ENCODE assay signal across 8 cellular contexts in genomic region chr6:30169658-30170614, GRCh38. TPM values are rescaled to one million over a fixed set of nuclear protein-coding genes. Genes with fewer than 3 reads are reported as not detected.
DNase-seq lines count a peak whose midpoint lies in the region; ATAC-seq and TF ChIP-seq lines count a peak whose summit lies in the region.

No MANE protein-coding gene starts in this region.

- CTCF ChIA-PET in HCT116 (lab: Charles Lee) = no interaction called here
- CTCF ChIA-PET in activated CD4-positive, alpha-beta memory T cell treated with anti-CD3 and anti-CD28 coated beads, Interleukin-2, amount 10 ng/mL, durations not matched to agents 7 days and 5 days (lab: Charles Lee) = interaction anchor here (0.9 to 2.1 kb wide), 4 partner anchors 39 to 104 kb away, joined by 3 to 14 read pairs (median 4); no protein-coding TSS in a partner anchor

- no peaks in the 10 kb centered on the region for H3K36me3 Mint-ChIP-seq in T-helper 2 cell treated with Interferon-gamma antibody and Interleukin-4, amounts not matched to agents 5 μg/mL and 100 μg/mL, for 36 hours (ENCODE audit: low read depth)
- no peaks in the 10 kb centered on the region for H3K36me3 Mint-ChIP-seq in activated CD4-positive, alpha-beta memory T cell treated with anti-CD3 and anti-CD28 coated beads, Interleukin-2, amount 10 ng/mL, durations not matched to agents 7 days and 5 days (ENCODE audit: low read depth)

- DNase-seq in DMS 273 (lab: John Stamatoyannopoulos, UW; ENCODE audit: unreplicated experiment) = peak; percentile 74
- DNase-seq in HCT116 (ENCODE audit: low read depth, low spot score) = peak; percentile 51
- DNase-seq in choroid plexus epithelial cell (ENCODE audit: low read depth) = peak; percentile 73
- no peak for DNase-seq in T-helper 2 cell treated with Interferon-gamma antibody and Interleukin-4, amounts not matched to agents 5 μg/mL and 100 μg/mL, for 36 hours (ENCODE audit: low spot score)
- no peak for DNase-seq in activated CD4-positive, alpha-beta memory T cell treated with anti-CD3 and anti-CD28 coated beads, Interleukin-2, amount 10 ng/mL, durations not matched to agents 7 days and 5 days

- peak; percentile 83 to 89 (median 88) for TF ChIP-seq CTCF in HCT116 (IDR thresholded peaks at IDR 0.05 in 2 of 3, conservative IDR thresholded peaks at IDR 0.05 in 1 of 3; ENCODE audit: borderline replicate concordance in 1 of 3, insufficient read depth in 1 of 3, low read depth in 2 of 3, low read length in 2 of 3)
- TF ChIP-seq CTCF in OCI-LY1 (IDR thresholded peaks at IDR 0.05; ENCODE audit: low read length) = peak; percentile 81
- TF ChIP-seq CTCF in choroid plexus epithelial cell (conservative IDR thresholded peaks at IDR 0.05; ENCODE audit: low read depth, low read length) = peak; percentile 74
- TF ChIP-seq CTCF in liver (IDR thresholded peaks at IDR 0.05; ENCODE audit: low read depth, low read length, missing input control) = peak; percentile 85

- no peak overlapping the region for H3K4me2 ChIP-seq in HCT116 (ENCODE audit: low read length)
- no peak overlapping the region for H3K4me2 ChIP-seq in OCI-LY1 (ENCODE audit: low read length)

- no peaks in the 10 kb centered on the region for H4K20me1 ChIP-seq in HCT116 (ENCODE audit: insufficient read depth)
- no peaks in the 10 kb centered on the region for H4K20me1 ChIP-seq in OCI-LY1 (ENCODE audit: insufficient read depth, low read length)

- H3K9ac ChIP-seq in HCT116 (ENCODE audit: low read length) = no peak overlapping the region
- H3K9ac ChIP-seq in OCI-LY1 (ENCODE audit: low read length) = no peak overlapping the region
- H3K9ac ChIP-seq in liver (ENCODE audit: low read depth in 1 of 2, low read length in 2 of 2) = no peak overlapping the region

- H3K4me1 ChIP-seq in HCT116 (ENCODE audit: control insufficient read depth in 1 of 2, insufficient read depth in 2 of 2, low read length in 2 of 2) (no peaks in the 10 kb centered on the region), OCI-LY1 (ENCODE audit: insufficient read depth, low read length, severe bottlenecking) (no peaks in the 10 kb centered on the region), liver (ENCODE audit: control insufficient read depth in 4 of 4, insufficient read depth in 4 of 4, low read length in 3 of 4) (no peaks in the 10 kb centered on the region)

- no peaks in the 10 kb centered on the region for H3K79me2 ChIP-seq in HCT116 (ENCODE audit: insufficient read depth, low read length)
- H3K79me2 ChIP-seq in OCI-LY1 (ENCODE audit: insufficient read depth, low read length) = no peaks in the 10 kb centered on the region

- POLR2A ChIA-PET in HCT116 (lab: Charles Lee) = no interaction called here
- POLR2A ChIA-PET in activated CD4-positive, alpha-beta memory T cell treated with anti-CD3 and anti-CD28 coated beads, Interleukin-2, amount 10 ng/mL, durations not matched to agents 7 days and 5 days (lab: Charles Lee) = interaction anchor here (1.0 to 1.1 kb wide), 2 partner anchors 11 to 67 kb away, joined by 3 to 4 read pairs; no protein-coding TSS in a partner anchor

- no peaks in the 10 kb centered on the region for H3K9me3 Mint-ChIP-seq in T-helper 2 cell treated with Interferon-gamma antibody and Interleukin-4, amounts not matched to agents 5 μg/mL and 100 μg/mL, for 36 hours
- H3K9me3 Mint-ChIP-seq in activated CD4-positive, alpha-beta memory T cell treated with anti-CD3 and anti-CD28 coated beads, Interleukin-2, amount 10 ng/mL, durations not matched to agents 7 days and 5 days = no peaks in the 10 kb centered on the region

- H3K9me2 ChIP-seq in HCT116 (ENCODE audit: insufficient read depth) = no peaks in the 10 kb centered on the region
- no peaks in the 10 kb centered on the region for H3K9me2 ChIP-seq in OCI-LY1 (ENCODE audit: low read depth, low read length)

- H3F3A ChIP-seq in OCI-LY1 (ENCODE audit: insufficient read depth, low read length) = no peaks in the 10 kb centered on the region

- no peak for TF ChIP-seq POLR2A in HCT116 (IDR thresholded peaks at IDR 0.05; ENCODE audit: borderline replicate concordance, extremely low read depth, insufficient read depth, insufficient read length)

- H3K4me3 ChIP-seq in HCT116 (replicated peaks in 1 of 2; ENCODE audit: low read depth in 1 of 2, low read length in 2 of 2) (no peak overlapping the region), OCI-LY1 (ENCODE audit: low read depth, low read length, poor library complexity, severe bottlenecking) (no peak overlapping the region), choroid plexus epithelial cell (ENCODE audit: low read depth, low read length) (no peak overlapping the region), liver (ENCODE audit: low read depth in 1 of 3, low read length in 3 of 3) (no peak overlapping the region)

- BruUV-seq in HCT116 (replicated peaks; lab: Mats Ljungman, UMichigan) = no TSS peak

- no peaks in the 10 kb centered on the region for H3K9me3 ChIP-seq in HCT116 (ENCODE audit: control insufficient read depth in 1 of 2, insufficient read depth in 1 of 2, low read depth in 1 of 2, low read length in 2 of 2)
- H3K9me3 ChIP-seq in OCI-LY1 (ENCODE audit: low read length) = no peaks in the 10 kb centered on the region
- no peaks in the 10 kb centered on the region for H3K9me3 ChIP-seq in liver (ENCODE audit: control insufficient read depth in 4 of 4, low read length in 3 of 4)

- no peaks in the 10 kb centered on the region for H3K36me3 ChIP-seq in HCT116 (ENCODE audit: control insufficient read depth in 1 of 2, insufficient read depth in 2 of 2, low read length in 2 of 2)
- H3K36me3 ChIP-seq in OCI-LY1 (ENCODE audit: insufficient read depth, low read length) = no peaks in the 10 kb centered on the region
- H3K36me3 ChIP-seq in liver (ENCODE audit: control insufficient read depth in 4 of 4, insufficient read depth in 3 of 4, low read depth in 1 of 4, low read length in 3 of 4) = peaks cover 0 to 18% (median 12%) of the 10 kb centered on the region in 4 donors

- peaks cover 42% of the 10 kb centered on the region for H3K27me3 Mint-ChIP-seq in T-helper 2 cell treated with Interferon-gamma antibody and Interleukin-4, amounts not matched to agents 5 μg/mL and 100 μg/mL, for 36 hours (ENCODE audit: low read depth)
- peaks cover 41% of the 10 kb centered on the region for H3K27me3 Mint-ChIP-seq in activated CD4-positive, alpha-beta memory T cell treated with anti-CD3 and anti-CD28 coated beads, Interleukin-2, amount 10 ng/mL, durations not matched to agents 7 days and 5 days

- RAD21 ChIA-PET in HCT116 (lab: Charles Lee; ENCODE audit: low non-redundant PET in 1 of 2, low total read pairs in 2 of 2, uncharacterized antibody in 2 of 2, unreplicated experiment in 2 of 2) = no interaction called here

- no peak overlapping the region for H2AFZ ChIP-seq in HCT116 (ENCODE audit: low read depth, low read length, poor library complexity, severe bottlenecking)
- no peak overlapping the region for H2AFZ ChIP-seq in OCI-LY1 (ENCODE audit: low read length)

- no peak overlapping the region for H3K4me3 Mint-ChIP-seq in T-helper 2 cell treated with Interferon-gamma antibody and Interleukin-4, amounts not matched to agents 5 μg/mL and 100 μg/mL, for 36 hours
- H3K4me3 Mint-ChIP-seq in activated CD4-positive, alpha-beta memory T cell treated with anti-CD3 and anti-CD28 coated beads, Interleukin-2, amount 10 ng/mL, durations not matched to agents 7 days and 5 days = no peak overlapping the region

- H3K27me3 ChIP-seq in HCT116 (ENCODE audit: insufficient read depth, low read length) (no peaks in the 10 kb centered on the region), OCI-LY1 (ENCODE audit: insufficient read depth, low read length) (no peaks in the 10 kb centered on the region), liver (ENCODE audit: control insufficient read depth in 4 of 4, insufficient read depth in 4 of 4, low read length in 3 of 4) (no peaks in the 10 kb centered on the region)

- intact Hi-C loops in HCT116 (cut with micrococcal nuclease) = loop anchor here (1.0 to 10.0 kb wide), 3 partner anchors 67 to 322 kb away; no protein-coding TSS in a partner anchor

- TF ChIP-seq RAD21 in HCT116 (IDR thresholded peaks at IDR 0.05; ENCODE audit: low read depth) (peak; percentile 93), liver (IDR thresholded peaks at IDR 0.05) (peak; percentile 88 to 91)

- no peak overlapping the region for H3K27ac Mint-ChIP-seq in T-helper 2 cell treated with Interferon-gamma antibody and Interleukin-4, amounts not matched to agents 5 μg/mL and 100 μg/mL, for 36 hours
- no peak overlapping the region for H3K27ac Mint-ChIP-seq in activated CD4-positive, alpha-beta memory T cell treated with anti-CD3 and anti-CD28 coated beads, Interleukin-2, amount 10 ng/mL, durations not matched to agents 7 days and 5 days

- H3K27ac ChIP-seq in HCT116 (ENCODE audit: low read depth, low read length) = no peak overlapping the region
- H3K27ac ChIP-seq in OCI-LY1 (ENCODE audit: low read depth, low read length, poor library complexity, severe bottlenecking) = no peak overlapping the region
- H3K27ac ChIP-seq in liver (ENCODE audit: low read depth in 1 of 2, low read length in 2 of 2) = no peak overlapping the region

- H3K4me1 Mint-ChIP-seq in T-helper 2 cell treated with Interferon-gamma antibody and Interleukin-4, amounts not matched to agents 5 μg/mL and 100 μg/mL, for 36 hours (ENCODE audit: low read depth) = peaks cover 11% of the 10 kb centered on the region
- H3K4me1 Mint-ChIP-seq in activated CD4-positive, alpha-beta memory T cell treated with anti-CD3 and anti-CD28 coated beads, Interleukin-2, amount 10 ng/mL, durations not matched to agents 7 days and 5 days = peaks cover 23% of the 10 kb centered on the region

- 44% methylated on average over 7 of the region's 7 CpGs for WGBS in liver

- ATAC-seq in HCT116 (peak; percentile 99), HG03565 (IDR thresholded peaks at IDR 0.05; ENCODE audit: unreplicated experiment) (no peak)

RNA-seq across cellular contexts. Expression of gene TRIM15, which starts 6.6 kb away (rescaled TPM):
- total RNA-seq in HCT116 (2021; ENCODE audit: unreplicated experiment) = 6.5 TPM
- 3.1 and 5.2 TPM in 2 replicates for polyA plus RNA-seq in HCT116 (2012)
- total RNA-seq in liver = 1 to 10 TPM; 1.6 to 2.2 TPM
- polyA plus RNA-seq in liver = 1 to 10 TPM; 1.6 to 2.8 TPM
- total RNA-seq in activated CD4-positive, alpha-beta memory T cell treated with anti-CD3 and anti-CD28 coated beads, Interleukin-2, amount 10 ng/mL, durations not matched to agents 7 days and 5 days = not detected

RNA-seq across cellular contexts. Expression of gene TRIM10, which starts 8.9 kb away (rescaled TPM):
- total RNA-seq in HCT116 (2021; ENCODE audit: unreplicated experiment) = 0.98 TPM
- polyA plus RNA-seq in HCT116 (2012) = 0.42 and 0.75 TPM in 2 replicates
- 100 to 1,000 TPM in 1 of 2 donors, under 1 TPM in 1; 0.75 to 128 TPM for total RNA-seq in liver
- polyA plus RNA-seq in liver = under 1 TPM; 0.29 to 0.72 TPM
- total RNA-seq in activated CD4-positive, alpha-beta memory T cell treated with anti-CD3 and anti-CD28 coated beads, Interleukin-2, amount 10 ng/mL, durations not matched to agents 7 days and 5 days = under 1 TPM in 1 of 2 experiments, not detected in 1; 0.08 TPM

RNA-seq across cellular contexts. Expression of gene TRIM40, which starts 34.0 kb away (rescaled TPM):
- total RNA-seq in HCT116 (2021; ENCODE audit: unreplicated experiment) (not detected), liver (under 1 TPM in 1 of 2 donors, not detected in 1; 0.51 TPM)
- polyA plus RNA-seq in HCT116 (2012) = 0.04 TPM in 1 of 2 replicates, not detected in the other
- not detected for polyA plus RNA-seq in liver
- not detected for total RNA-seq in activated CD4-positive, alpha-beta memory T cell treated with anti-CD3 and anti-CD28 coated beads, Interleukin-2, amount 10 ng/mL, durations not matched to agents 7 days and 5 days

RNA-seq across cellular contexts. Expression of gene TRIM26, which starts 43.3 kb away (rescaled TPM):
- 32.2 TPM for total RNA-seq in HCT116 (2021; ENCODE audit: unreplicated experiment)
- polyA plus RNA-seq in HCT116 (2012) = 26.2 and 27.9 TPM in 2 replicates
- total RNA-seq in liver = 10 to 100 TPM; 14.9 to 50.1 TPM
- polyA plus RNA-seq in liver = 10 to 100 TPM; 16.9 to 30.9 TPM
- total RNA-seq in activated CD4-positive, alpha-beta memory T cell treated with anti-CD3 and anti-CD28 coated beads, Interleukin-2, amount 10 ng/mL, durations not matched to agents 7 days and 5 days = 10 to 100 TPM; 91.1 to 91.5 TPM

RNA-seq across cellular contexts. Expression of gene TRIM31, which starts 57.0 kb away (rescaled TPM):
- total RNA-seq in HCT116 (2021; ENCODE audit: unreplicated experiment) (not detected), liver (under 1 TPM; 0.17 to 0.79 TPM)
- polyA plus RNA-seq in HCT116 (2012) = 0.11 and 0.36 TPM in 2 replicates
- 1 to 10 TPM in 1 of 2 donors, under 1 TPM in 1; 0.16 to 1.3 TPM for polyA plus RNA-seq in liver
- total RNA-seq in activated CD4-positive, alpha-beta memory T cell treated with anti-CD3 and anti-CD28 coated beads, Interleukin-2, amount 10 ng/mL, durations not matched to agents 7 days and 5 days = not detected

Comparison
In these comparisons a context has a peak if more than half of its experiments do, and no peak if none do; other contexts are left out.
1. DNase-seq: peak in DMS 273 (single experiment), HCT116 (single experiment) and choroid plexus epithelial cell (single experiment); none in T-helper 2 cell treated with Interferon-gamma antibody and Interleukin-4, amounts not matched to agents 5 μg/mL and 100 μg/mL, for 36 hours (single experiment) and activated CD4-positive, alpha-beta memory T cell treated with anti-CD3 and anti-CD28 coated beads, Interleukin-2, amount 10 ng/mL, durations not matched to agents 7 days and 5 days (single experiment).
2. Peak in every context shown above with its lines, with median percentiles within 50 percentile points of each other: CTCF ChIP-seq.